ENCODE assay signal across 1 cellular context in genomic region chr3:119579366-119580147, GRCh38.
TF ChIP-seq lines count a peak whose summit lies in the region.

TSS of gene ADPRH (plus strand) at chr3:119579492. CDS start at chr3:119582170, 2,678 bp downstream.

TF ChIP-seq in K562, 482 proteins besides CTCF, POLR2A, EP300 and RAD21 (continued from another document):
- TF ChIP-seq TFAP4 (CRISPR knock-in tag; IDR thresholded peaks at IDR 0.05; ENCODE audit: borderline replicate concordance): peak; percentile 23; the same call in 1 of the 2 replicates
- TF ChIP-seq PKNOX1 (IDR thresholded peaks at IDR 0.05): no peak
- TF ChIP-seq, protein P1, sequence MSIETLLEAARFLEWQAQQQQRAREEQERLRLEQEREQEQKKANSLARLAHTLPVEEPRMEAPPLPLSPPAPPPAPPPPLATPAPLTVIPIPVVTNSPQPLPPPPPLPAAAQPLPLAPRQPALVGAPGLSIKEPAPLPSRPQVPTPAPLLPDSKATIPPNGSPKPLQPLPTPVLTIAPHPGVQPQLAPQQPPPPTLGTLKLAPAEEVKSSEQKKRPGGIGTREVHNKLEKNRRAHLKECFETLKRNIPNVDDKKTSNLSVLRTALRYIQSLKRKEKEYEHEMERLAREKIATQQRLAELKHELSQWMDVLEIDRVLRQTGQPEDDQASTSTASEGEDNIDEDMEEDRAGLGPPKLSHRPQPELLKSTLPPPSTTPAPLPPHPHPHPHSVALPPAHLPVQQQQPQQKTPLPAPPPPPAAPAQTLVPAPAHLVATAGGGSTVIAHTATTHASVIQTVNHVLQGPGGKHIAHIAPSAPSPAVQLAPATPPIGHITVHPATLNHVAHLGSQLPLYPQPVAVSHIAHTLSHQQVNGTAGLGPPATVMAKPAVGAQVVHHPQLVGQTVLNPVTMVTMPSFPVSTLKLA (conservative IDR thresholded peaks at IDR 0.05): peak in 1 of 2 experiments; percentile 25; a peak in 1 of 4 replicates
- TF ChIP-seq POLR2G (IDR thresholded peaks at IDR 0.05; ENCODE audit: low read depth, low read length): peak; percentile 86
- no peak for TF ChIP-seq UBTF (IDR thresholded peaks at IDR 0.05; ENCODE audit: borderline replicate concordance in 1 of 2, low read depth in 2 of 2, low read length in 2 of 2)
- TF ChIP-seq, protein P2, sequence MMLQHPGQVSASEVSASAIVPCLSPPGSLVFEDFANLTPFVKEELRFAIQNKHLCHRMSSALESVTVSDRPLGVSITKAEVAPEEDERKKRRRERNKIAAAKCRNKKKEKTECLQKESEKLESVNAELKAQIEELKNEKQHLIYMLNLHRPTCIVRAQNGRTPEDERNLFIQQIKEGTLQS (IDR thresholded peaks at IDR 0.05): no peak
- TF ChIP-seq, protein P2 (CRISPR knock-in tag; conservative IDR thresholded peaks at IDR 0.05): no peak
- TF ChIP-seq ETV5 (CRISPR knock-in tag; IDR thresholded peaks at IDR 0.05; ENCODE audit: low read depth): 0 out of 2 replicates have a peak, but pooled peaks have one; percentile 25
- TF ChIP-seq ATF7 (IDR thresholded peaks at IDR 0.05): peak; percentile 41; the same call in 1 of the 2 replicates
- TF ChIP-seq ZBTB8A (IDR thresholded peaks at IDR 0.05; ENCODE audit: partially characterized antibody): no peak
- TF ChIP-seq RBBP5 (IDR thresholded peaks at IDR 0.05; ENCODE audit: borderline replicate concordance, insufficient read depth, low read length, poor library complexity, severe bottlenecking): peak; percentile 44
- TF ChIP-seq TCF3 (CRISPR knock-in tag; IDR thresholded peaks at IDR 0.05): peak; percentile 40
- TF ChIP-seq ZNF507 (tag; conservative IDR thresholded peaks at IDR 0.05): no peak
- TF ChIP-seq ZNF197 (CRISPR knock-in tag; IDR thresholded peaks at IDR 0.05; ENCODE audit: low read depth): no peak
- TF ChIP-seq SAFB (IDR thresholded peaks at IDR 0.05; ENCODE audit: borderline replicate concordance, low read depth, low read length): 0 out of 2 replicates have a peak, but pooled peaks have one; percentile 19
- TF ChIP-seq LARP7 (IDR thresholded peaks at IDR 0.05): no peak
- peak; percentile 70 to 75 for TF ChIP-seq NRF1 (conservative IDR thresholded peaks at IDR 0.05 in 1 of 2, IDR thresholded peaks at IDR 0.05 in 1 of 2)
- no peak for TF ChIP-seq HNRNPH1 (optimal IDR thresholded peaks at IDR 0.05; ENCODE audit: low read depth, low read length)
- TF ChIP-seq CCNT2 (IDR thresholded peaks at IDR 0.05; ENCODE audit: borderline replicate concordance, extremely low read depth, insufficient read length, low read depth, low read length): peak; percentile 72
- TF ChIP-seq CBX5 (IDR thresholded peaks at IDR 0.05; ENCODE audit: borderline replicate concordance, low read depth): no peak
- no peak for TF ChIP-seq MCM5 (IDR thresholded peaks at IDR 0.05; ENCODE audit: low read depth)
- no peak for TF ChIP-seq CHCHD3 (CRISPR knock-in tag; IDR thresholded peaks at IDR 0.05)
- no peak for TF ChIP-seq ZNF583 (CRISPR knock-in tag; IDR thresholded peaks at IDR 0.05)
- TF ChIP-seq, protein P3, sequence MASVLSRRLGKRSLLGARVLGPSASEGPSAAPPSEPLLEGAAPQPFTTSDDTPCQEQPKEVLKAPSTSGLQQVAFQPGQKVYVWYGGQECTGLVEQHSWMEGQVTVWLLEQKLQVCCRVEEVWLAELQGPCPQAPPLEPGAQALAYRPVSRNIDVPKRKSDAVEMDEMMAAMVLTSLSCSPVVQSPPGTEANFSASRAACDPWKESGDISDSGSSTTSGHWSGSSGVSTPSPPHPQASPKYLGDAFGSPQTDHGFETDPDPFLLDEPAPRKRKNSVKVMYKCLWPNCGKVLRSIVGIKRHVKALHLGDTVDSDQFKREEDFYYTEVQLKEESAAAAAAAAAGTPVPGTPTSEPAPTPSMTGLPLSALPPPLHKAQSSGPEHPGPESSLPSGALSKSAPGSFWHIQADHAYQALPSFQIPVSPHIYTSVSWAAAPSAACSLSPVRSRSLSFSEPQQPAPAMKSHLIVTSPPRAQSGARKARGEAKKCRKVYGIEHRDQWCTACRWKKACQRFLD (CRISPR knock-in tag; IDR thresholded peaks at IDR 0.05): peak; percentile 61; the same call in 1 of the 2 replicates
- TF ChIP-seq CBFA2T3 (IDR thresholded peaks at IDR 0.05): peak; percentile 30; the same call in 1 of the 2 replicates
- TF ChIP-seq ARID1B (IDR thresholded peaks at IDR 0.05): peak; percentile 25; the same call in 1 of the 2 replicates
- TF ChIP-seq L3MBTL2 (IDR thresholded peaks at IDR 0.05): peak; percentile 48; the same call in 1 of the 2 replicates
- TF ChIP-seq TCF7L2 (IDR thresholded peaks at IDR 0.05; ENCODE audit: low read depth, low read length): no peak
- TF ChIP-seq TAL1 (IDR thresholded peaks at IDR 0.05): no peak
- peak; percentile 65; the same call in 1 of the 2 replicates for TF ChIP-seq SMAD4 (CRISPR knock-in tag; conservative IDR thresholded peaks at IDR 0.05)
- TF ChIP-seq NFIC (IDR thresholded peaks at IDR 0.05): 0 out of 2 replicates have a peak, but pooled peaks have one; percentile 5
- 0 out of 2 replicates have a peak, but pooled peaks have one; percentile 38 for TF ChIP-seq MTA3 (IDR thresholded peaks at IDR 0.05; ENCODE audit: borderline replicate concordance)
- no peak for TF ChIP-seq ETV6 (IDR thresholded peaks at IDR 0.05; ENCODE audit: borderline replicate concordance in 1 of 2, low read depth in 2 of 2, low read length in 1 of 2)
- TF ChIP-seq ETV6 (CRISPR knock-in tag; IDR thresholded peaks at IDR 0.05; ENCODE audit: borderline replicate concordance): no peak
- no peak for TF ChIP-seq NCOA4 (IDR thresholded peaks at IDR 0.05; ENCODE audit: partially characterized antibody)
- TF ChIP-seq PPARD (CRISPR knock-in tag; IDR thresholded peaks at IDR 0.05): no peak
- no peak for TF ChIP-seq RBM25 (IDR thresholded peaks at IDR 0.05; ENCODE audit: low read depth, low read length, severe bottlenecking)
- TF ChIP-seq CHD2 (IDR thresholded peaks at IDR 0.05; ENCODE audit: low read depth, low read length): peak; percentile 86
- no peak for TF ChIP-seq ZNF561 (CRISPR knock-in tag; conservative IDR thresholded peaks at IDR 0.05)
- TF ChIP-seq, protein P4, sequence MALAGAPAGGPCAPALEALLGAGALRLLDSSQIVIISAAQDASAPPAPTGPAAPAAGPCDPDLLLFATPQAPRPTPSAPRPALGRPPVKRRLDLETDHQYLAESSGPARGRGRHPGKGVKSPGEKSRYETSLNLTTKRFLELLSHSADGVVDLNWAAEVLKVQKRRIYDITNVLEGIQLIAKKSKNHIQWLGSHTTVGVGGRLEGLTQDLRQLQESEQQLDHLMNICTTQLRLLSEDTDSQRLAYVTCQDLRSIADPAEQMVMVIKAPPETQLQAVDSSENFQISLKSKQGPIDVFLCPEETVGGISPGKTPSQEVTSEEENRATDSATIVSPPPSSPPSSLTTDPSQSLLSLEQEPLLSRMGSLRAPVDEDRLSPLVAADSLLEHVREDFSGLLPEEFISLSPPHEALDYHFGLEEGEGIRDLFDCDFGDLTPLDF (CRISPR knock-in tag; IDR thresholded peaks at IDR 0.05): no peak
- TF ChIP-seq, protein P5, sequence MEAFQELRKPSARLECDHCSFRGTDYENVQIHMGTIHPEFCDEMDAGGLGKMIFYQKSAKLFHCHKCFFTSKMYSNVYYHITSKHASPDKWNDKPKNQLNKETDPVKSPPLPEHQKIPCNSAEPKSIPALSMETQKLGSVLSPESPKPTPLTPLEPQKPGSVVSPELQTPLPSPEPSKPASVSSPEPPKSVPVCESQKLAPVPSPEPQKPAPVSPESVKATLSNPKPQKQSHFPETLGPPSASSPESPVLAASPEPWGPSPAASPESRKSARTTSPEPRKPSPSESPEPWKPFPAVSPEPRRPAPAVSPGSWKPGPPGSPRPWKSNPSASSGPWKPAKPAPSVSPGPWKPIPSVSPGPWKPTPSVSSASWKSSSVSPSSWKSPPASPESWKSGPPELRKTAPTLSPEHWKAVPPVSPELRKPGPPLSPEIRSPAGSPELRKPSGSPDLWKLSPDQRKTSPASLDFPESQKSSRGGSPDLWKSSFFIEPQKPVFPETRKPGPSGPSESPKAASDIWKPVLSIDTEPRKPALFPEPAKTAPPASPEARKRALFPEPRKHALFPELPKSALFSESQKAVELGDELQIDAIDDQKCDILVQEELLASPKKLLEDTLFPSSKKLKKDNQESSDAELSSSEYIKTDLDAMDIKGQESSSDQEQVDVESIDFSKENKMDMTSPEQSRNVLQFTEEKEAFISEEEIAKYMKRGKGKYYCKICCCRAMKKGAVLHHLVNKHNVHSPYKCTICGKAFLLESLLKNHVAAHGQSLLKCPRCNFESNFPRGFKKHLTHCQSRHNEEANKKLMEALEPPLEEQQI (IDR thresholded peaks at IDR 0.05): no peak
- TF ChIP-seq, protein P6, sequence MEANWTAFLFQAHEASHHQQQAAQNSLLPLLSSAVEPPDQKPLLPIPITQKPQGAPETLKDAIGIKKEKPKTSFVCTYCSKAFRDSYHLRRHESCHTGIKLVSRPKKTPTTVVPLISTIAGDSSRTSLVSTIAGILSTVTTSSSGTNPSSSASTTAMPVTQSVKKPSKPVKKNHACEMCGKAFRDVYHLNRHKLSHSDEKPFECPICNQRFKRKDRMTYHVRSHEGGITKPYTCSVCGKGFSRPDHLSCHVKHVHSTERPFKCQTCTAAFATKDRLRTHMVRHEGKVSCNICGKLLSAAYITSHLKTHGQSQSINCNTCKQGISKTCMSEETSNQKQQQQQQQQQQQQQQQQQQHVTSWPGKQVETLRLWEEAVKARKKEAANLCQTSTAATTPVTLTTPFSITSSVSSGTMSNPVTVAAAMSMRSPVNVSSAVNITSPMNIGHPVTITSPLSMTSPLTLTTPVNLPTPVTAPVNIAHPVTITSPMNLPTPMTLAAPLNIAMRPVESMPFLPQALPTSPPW (CRISPR knock-in tag; IDR thresholded peaks at IDR 0.05): peak; percentile 28; the same call in 1 of the 2 replicates
- no peak for TF ChIP-seq ESRRB (CRISPR knock-in tag; IDR thresholded peaks at IDR 0.05; ENCODE audit: borderline replicate concordance)
- TF ChIP-seq ZFX (CRISPR knock-in tag; IDR thresholded peaks at IDR 0.05): peak; percentile 72
- no peak for TF ChIP-seq WHSC1 (IDR thresholded peaks at IDR 0.05; ENCODE audit: low read length)
- no peak for TF ChIP-seq ZNF263 (CRISPR knock-in tag; IDR thresholded peaks at IDR 0.05; ENCODE audit: borderline replicate concordance)
- peak; percentile 63 for TF ChIP-seq CXXC5 (CRISPR knock-in tag; IDR thresholded peaks at IDR 0.05)
- TF ChIP-seq ZNF239 (CRISPR knock-in tag; IDR thresholded peaks at IDR 0.05): no peak
- no peak for TF ChIP-seq TGIF2 (CRISPR knock-in tag; IDR thresholded peaks at IDR 0.05)
- TF ChIP-seq MAZ (CRISPR knock-in tag; conservative IDR thresholded peaks at IDR 0.05 in 1 of 2, IDR thresholded peaks at IDR 0.05 in 1 of 2): peak in 1 of 2 experiments; percentile 37; a peak in 1 of 4 replicates
- 0 out of 2 replicates have a peak, but pooled peaks have one; percentile 35 for TF ChIP-seq KLF1 (tag; IDR thresholded peaks at IDR 0.05)
- peak; percentile 26 for TF ChIP-seq TAF1 (IDR thresholded peaks at IDR 0.05; ENCODE audit: control insufficient read depth, extremely low read depth, insufficient read depth, low read length, severe bottlenecking)
- TF ChIP-seq GABPA (tag; conservative IDR thresholded peaks at IDR 0.05; ENCODE audit: low read depth): 0 out of 2 replicates have a peak, but pooled peaks have one; percentile 20
